In the genomic region with DNA sequence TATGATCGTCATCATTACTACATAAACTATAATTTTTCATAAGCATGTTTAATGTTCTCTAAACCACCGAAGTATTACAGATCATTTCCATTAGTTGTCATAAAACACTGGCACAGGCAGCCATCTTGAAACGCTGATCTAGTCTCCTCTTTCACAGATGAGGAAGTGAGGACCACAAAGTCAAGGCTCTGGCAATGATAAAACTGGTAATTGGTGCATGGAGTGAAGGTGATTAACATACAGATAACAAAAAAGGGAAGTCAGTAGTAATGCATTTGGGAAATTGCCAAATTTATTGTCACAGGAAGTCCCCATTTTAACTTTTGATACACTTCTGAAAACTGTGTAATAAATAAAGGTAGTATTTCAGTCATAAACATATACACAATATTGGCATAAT, we compare ENCODE assay signal across 1 cellular context.
A peak's percentile ranks its signal among the peaks of the same experiment; 100 is the strongest.
TF ChIP-seq lines count a peak whose summit lies in the region.

No MANE protein-coding gene starts in this region.

TF ChIP-seq in K562, 482 proteins besides CTCF, POLR2A, EP300 and RAD21 (continued from another document and continues in another):
- TF ChIP-seq, protein P1, sequence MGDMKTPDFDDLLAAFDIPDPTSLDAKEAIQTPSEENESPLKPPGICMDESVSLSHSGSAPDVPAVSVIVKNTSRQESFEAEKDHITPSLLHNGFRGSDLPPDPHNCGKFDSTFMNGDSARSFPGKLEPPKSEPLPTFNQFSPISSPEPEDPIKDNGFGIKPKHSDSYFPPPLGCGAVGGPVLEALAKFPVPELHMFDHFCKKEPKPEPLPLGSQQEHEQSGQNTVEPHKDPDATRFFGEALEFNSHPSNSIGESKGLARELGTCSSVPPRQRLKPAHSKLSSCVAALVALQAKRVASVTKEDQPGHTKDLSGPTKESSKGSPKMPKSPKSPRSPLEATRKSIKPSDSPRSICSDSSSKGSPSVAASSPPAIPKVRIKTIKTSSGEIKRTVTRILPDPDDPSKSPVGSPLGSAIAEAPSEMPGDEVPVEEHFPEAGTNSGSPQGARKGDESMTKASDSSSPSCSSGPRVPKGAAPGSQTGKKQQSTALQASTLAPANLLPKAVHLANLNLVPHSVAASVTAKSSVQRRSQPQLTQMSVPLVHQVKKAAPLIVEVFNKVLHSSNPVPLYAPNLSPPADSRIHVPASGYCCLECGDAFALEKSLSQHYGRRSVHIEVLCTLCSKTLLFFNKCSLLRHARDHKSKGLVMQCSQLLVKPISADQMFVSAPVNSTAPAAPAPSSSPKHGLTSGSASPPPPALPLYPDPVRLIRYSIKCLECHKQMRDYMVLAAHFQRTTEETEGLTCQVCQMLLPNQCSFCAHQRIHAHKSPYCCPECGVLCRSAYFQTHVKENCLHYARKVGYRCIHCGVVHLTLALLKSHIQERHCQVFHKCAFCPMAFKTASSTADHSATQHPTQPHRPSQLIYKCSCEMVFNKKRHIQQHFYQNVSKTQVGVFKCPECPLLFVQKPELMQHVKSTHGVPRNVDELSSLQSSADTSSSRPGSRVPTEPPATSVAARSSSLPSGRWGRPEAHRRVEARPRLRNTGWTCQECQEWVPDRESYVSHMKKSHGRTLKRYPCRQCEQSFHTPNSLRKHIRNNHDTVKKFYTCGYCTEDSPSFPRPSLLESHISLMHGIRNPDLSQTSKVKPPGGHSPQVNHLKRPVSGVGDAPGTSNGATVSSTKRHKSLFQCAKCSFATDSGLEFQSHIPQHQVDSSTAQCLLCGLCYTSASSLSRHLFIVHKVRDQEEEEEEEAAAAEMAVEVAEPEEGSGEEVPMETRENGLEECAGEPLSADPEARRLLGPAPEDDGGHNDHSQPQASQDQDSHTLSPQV (IDR thresholded peaks at IDR 0.05) = peak; percentile 81
- TF ChIP-seq ADNP (tag; IDR thresholded peaks at IDR 0.05) (peak; percentile 49; the same call in 1 of the 2 replicates), CEBPB (tag; IDR thresholded peaks at IDR 0.05) (no peak), ZHX1 (conservative IDR thresholded peaks at IDR 0.05; ENCODE audit: low read length) (no peak), ZNF197 (CRISPR knock-in tag; IDR thresholded peaks at IDR 0.05; ENCODE audit: low read depth) (peak; percentile 74; the same call in 1 of the 2 replicates), SP1 (CRISPR knock-in tag; IDR thresholded peaks at IDR 0.05) (0 out of 2 replicates have a peak, but pooled peaks have one; percentile 10), ZNF780A (CRISPR knock-in tag; IDR thresholded peaks at IDR 0.05) (no peak), DACH1 (IDR thresholded peaks at IDR 0.05; ENCODE audit: partially characterized antibody) (no peak), SOX6 (IDR thresholded peaks at IDR 0.05) (peak; percentile 87; the same call in 1 of the 2 replicates), FOXP4 (CRISPR knock-in tag; IDR thresholded peaks at IDR 0.05; ENCODE audit: borderline replicate concordance) (no peak), FOXM1 (IDR thresholded peaks at IDR 0.05; ENCODE audit: low read depth) (peak; percentile 85; the same call in 1 of the 2 replicates), FOXM1 (CRISPR knock-in tag; IDR thresholded peaks at IDR 0.05; ENCODE audit: low read depth) (no peak), BRD9 (IDR thresholded peaks at IDR 0.05; ENCODE audit: low read depth, partially characterized antibody) (no peak), SMARCC2 (IDR thresholded peaks at IDR 0.05; ENCODE audit: low read depth) (peak; percentile 92), ZNF512 (tag; IDR thresholded peaks at IDR 0.05) (no peak), RFX1 (IDR thresholded peaks at IDR 0.05) (no peak), NCOR1 (IDR thresholded peaks at IDR 0.05) (peak; percentile 76), ESRRA (IDR thresholded peaks at IDR 0.05; ENCODE audit: borderline replicate concordance, low read depth) (peak; percentile 56; the same call in 1 of the 2 replicates), BHLHE40 (IDR thresholded peaks at IDR 0.05; ENCODE audit: low read length) (no peak), CBX3 (IDR thresholded peaks at IDR 0.05; ENCODE audit: borderline replicate concordance in 1 of 2, low read length in 2 of 2) (peak in 1 of 2 experiments; percentile 72; a peak in 1 of 3 replicates), LCOR (CRISPR knock-in tag; IDR thresholded peaks at IDR 0.05) (no peak; the same call in 1 of the 2 replicates), ARID1B (IDR thresholded peaks at IDR 0.05) (peak; percentile 95), LEF1 (IDR thresholded peaks at IDR 0.05) (peak; percentile 56; the same call in 1 of the 2 replicates)
- TF ChIP-seq, protein P2, sequence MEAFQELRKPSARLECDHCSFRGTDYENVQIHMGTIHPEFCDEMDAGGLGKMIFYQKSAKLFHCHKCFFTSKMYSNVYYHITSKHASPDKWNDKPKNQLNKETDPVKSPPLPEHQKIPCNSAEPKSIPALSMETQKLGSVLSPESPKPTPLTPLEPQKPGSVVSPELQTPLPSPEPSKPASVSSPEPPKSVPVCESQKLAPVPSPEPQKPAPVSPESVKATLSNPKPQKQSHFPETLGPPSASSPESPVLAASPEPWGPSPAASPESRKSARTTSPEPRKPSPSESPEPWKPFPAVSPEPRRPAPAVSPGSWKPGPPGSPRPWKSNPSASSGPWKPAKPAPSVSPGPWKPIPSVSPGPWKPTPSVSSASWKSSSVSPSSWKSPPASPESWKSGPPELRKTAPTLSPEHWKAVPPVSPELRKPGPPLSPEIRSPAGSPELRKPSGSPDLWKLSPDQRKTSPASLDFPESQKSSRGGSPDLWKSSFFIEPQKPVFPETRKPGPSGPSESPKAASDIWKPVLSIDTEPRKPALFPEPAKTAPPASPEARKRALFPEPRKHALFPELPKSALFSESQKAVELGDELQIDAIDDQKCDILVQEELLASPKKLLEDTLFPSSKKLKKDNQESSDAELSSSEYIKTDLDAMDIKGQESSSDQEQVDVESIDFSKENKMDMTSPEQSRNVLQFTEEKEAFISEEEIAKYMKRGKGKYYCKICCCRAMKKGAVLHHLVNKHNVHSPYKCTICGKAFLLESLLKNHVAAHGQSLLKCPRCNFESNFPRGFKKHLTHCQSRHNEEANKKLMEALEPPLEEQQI (IDR thresholded peaks at IDR 0.05) = peak; percentile 94
- TF ChIP-seq, protein P3, sequence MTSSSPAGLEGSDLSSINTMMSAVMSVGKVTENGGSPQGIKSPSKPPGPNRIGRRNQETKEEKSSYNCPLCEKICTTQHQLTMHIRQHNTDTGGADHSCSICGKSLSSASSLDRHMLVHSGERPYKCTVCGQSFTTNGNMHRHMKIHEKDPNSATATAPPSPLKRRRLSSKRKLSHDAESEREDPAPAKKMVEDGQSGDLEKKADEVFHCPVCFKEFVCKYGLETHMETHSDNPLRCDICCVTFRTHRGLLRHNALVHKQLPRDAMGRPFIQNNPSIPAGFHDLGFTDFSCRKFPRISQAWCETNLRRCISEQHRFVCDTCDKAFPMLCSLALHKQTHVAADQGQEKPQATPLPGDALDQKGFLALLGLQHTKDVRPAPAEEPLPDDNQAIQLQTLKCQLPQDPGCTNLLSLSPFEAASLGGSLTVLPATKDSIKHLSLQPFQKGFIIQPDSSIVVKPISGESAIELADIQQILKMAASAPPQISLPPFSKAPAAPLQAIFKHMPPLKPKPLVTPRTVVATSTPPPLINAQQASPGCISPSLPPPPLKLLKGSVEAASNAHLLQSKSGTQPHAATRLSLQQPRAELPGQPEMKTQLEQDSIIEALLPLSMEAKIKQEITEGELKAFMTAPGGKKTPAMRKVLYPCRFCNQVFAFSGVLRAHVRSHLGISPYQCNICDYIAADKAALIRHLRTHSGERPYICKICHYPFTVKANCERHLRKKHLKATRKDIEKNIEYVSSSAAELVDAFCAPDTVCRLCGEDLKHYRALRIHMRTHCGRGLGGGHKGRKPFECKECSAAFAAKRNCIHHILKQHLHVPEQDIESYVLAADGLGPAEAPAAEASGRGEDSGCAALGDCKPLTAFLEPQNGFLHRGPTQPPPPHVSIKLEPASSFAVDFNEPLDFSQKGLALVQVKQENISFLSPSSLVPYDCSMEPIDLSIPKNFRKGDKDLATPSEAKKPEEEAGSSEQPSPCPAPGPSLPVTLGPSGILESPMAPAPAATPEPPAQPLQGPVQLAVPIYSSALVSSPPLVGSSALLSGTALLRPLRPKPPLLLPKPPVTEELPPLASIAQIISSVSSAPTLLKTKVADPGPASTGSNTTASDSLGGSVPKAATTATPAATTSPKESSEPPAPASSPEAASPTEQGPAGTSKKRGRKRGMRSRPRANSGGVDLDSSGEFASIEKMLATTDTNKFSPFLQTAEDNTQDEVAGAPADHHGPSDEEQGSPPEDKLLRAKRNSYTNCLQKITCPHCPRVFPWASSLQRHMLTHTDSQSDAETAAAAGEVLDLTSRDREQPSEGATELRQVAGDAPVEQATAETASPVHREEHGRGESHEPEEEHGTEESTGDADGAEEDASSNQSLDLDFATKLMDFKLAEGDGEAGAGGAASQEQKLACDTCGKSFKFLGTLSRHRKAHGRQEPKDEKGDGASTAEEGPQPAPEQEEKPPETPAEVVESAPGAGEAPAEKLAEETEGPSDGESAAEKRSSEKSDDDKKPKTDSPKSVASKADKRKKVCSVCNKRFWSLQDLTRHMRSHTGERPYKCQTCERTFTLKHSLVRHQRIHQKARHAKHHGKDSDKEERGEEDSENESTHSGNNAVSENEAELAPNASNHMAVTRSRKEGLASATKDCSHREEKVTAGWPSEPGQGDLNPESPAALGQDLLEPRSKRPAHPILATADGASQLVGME (CRISPR knock-in tag; IDR thresholded peaks at IDR 0.05) = 0 out of 2 replicates have a peak, but pooled peaks have one; percentile 31
